Comparison of ENCODE assay signal across 14 cellular contexts in the genomic region with DNA sequence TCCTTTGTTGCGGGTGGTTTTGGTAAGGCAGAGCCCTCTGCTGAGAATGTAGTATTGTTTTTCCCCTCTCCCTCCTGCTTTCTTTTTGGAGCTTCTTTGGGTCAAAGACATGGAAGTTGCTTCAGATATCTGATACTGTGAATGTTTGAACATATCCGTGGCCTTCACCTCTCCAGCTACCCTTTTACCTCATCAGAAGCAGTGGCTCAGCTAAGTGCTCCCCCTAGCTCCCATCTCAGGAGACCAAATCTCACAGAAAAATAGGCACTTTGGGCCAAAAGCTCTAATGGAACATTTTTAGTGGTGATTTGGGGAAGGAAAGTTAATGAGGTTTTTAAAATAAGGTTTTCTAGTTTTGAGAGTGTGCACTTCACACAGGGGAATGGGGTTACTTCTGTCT. TPM values are rescaled to one million over a fixed set of nuclear protein-coding genes. Genes with fewer than 3 reads are reported as not detected.
DNase-seq lines count a peak whose midpoint lies in the region; FAIRE-seq and TF ChIP-seq lines count a peak whose summit lies in the region.
"Had no signal": no experiment of that assay in that cellular context is flagged by ENCODE, and none has a peak within 500 bp of the region (broad histone marks: within the 10 kb centered on the region; RNA-seq: fewer than 3 reads in every experiment).

No MANE protein-coding gene starts in this region.

- CTCF ChIA-PET in H1 (lab: Charles Lee; ENCODE audit: partially characterized antibody), result interaction anchor here (0.7 to 5.1 kb wide), 20 partner anchors 8 to 235 kb away, joined by 3 to 18 read pairs (median 4); no protein-coding TSS in a partner anchor

- peak; percentile 11 for TF ChIP-seq CTCF in D721Med (IDR thresholded peaks at IDR 0.05; ENCODE audit: insufficient read depth, missing control alignments)
- TF ChIP-seq CTCF in HFFc6 (IDR thresholded peaks at IDR 0.05), result peak; percentile 53
- peak in 2 of 3 experiments; percentile 30 to 47; a peak in 2 of 4 replicates for TF ChIP-seq CTCF in H1 (IDR thresholded peaks at IDR 0.05; ENCODE audit: control extremely low read depth in 1 of 3, insufficient read depth in 1 of 3, low read depth in 1 of 3, low read length in 3 of 3)

- 88% methylated on average over 2 of the region's 2 CpGs; no CpG with 5 or more reads in 1 of the 2 experiments for WGBS in H1 (ENCODE audit: extremely low coverage in 1 of 2, insufficient coverage in 1 of 2, insufficient read length in 1 of 2, insufficient replicate concordance in 2 of 2, low coverage in 1 of 2, low lambda C conversion rate in 2 of 2, missing lambda C conversion rate in 1 of 2), 2 experiments

- H3K14ac ChIP-seq in H1 (ENCODE audit: insufficient read length), result no peak overlapping the region

- H3K9me3 ChIP-seq in H1 (ENCODE audit: insufficient read depth in 2 of 2, low read depth in 1 of 2, low read length in 1 of 2) (no peaks in the 10 kb centered on the region), muscle layer of colon (ENCODE audit: low read length) (no peaks in the 10 kb centered on the region)
- H3K9me3 ChIP-seq: prostate gland, thoracic aorta had no signal

- H3K27ac ChIP-seq in H1 (ENCODE audit: low read depth, low read length), result no peak overlapping the region
- H3K27ac ChIP-seq in muscle layer of colon (ENCODE audit: low read depth, low read length), result peak overlapping the region; percentile 52
- H3K27ac ChIP-seq: thoracic aorta had no signal

- H3K9ac ChIP-seq in H1 (replicated peaks in 1 of 4; ENCODE audit: extremely low read depth in 1 of 4, low read depth in 3 of 4, low read length in 3 of 4) (no peak overlapping the region), muscle layer of colon (ENCODE audit: low read length) (no peak overlapping the region)

- H2BK15ac ChIP-seq in H1 (ENCODE audit: low read length), result no peak overlapping the region

- no peak overlapping the region for H4K5ac ChIP-seq in H1 (ENCODE audit: insufficient read length, low read depth, low read length)

- POLR2A ChIA-PET in H1 (lab: Charles Lee; ENCODE audit: partially characterized antibody), result interaction anchor here (1.1 to 1.9 kb wide), 2 partner anchors 15 to 63 kb away, joined by 4 to 6 read pairs; no protein-coding TSS in a partner anchor

- no peak overlapping the region for H3K27ac Mint-ChIP-seq in HFFc6
- H3K27ac Mint-ChIP-seq: activated naive CD4-positive, alpha-beta T cell treated with anti-CD3 and anti-CD28 coated beads, Interleukin-2, amount 50 U/mL, for 72 hours; CD4-positive, alpha-beta T cell had no signal

- no peak overlapping the region for H3K4ac ChIP-seq in H1 (replicated peaks; ENCODE audit: insufficient read length, low read depth, low read length)

- H4K20me1 ChIP-seq in H1 (replicated peaks in 1 of 2; ENCODE audit: control insufficient read depth in 1 of 2, insufficient read depth in 2 of 2, low read length in 2 of 2), result peaks cover 0 to 4% of the 10 kb centered on the region in 2 experiments

- H2BK12ac ChIP-seq in H1 (ENCODE audit: low read depth, low read length), result no peak overlapping the region

- H3K4me3 Mint-ChIP-seq in HFFc6, result no peak overlapping the region
- H3K4me3 Mint-ChIP-seq: CD4-positive, alpha-beta T cell; central memory CD8-positive, alpha-beta T cell had no signal

- no peak overlapping the region for H3K4me2 ChIP-seq in H1 (ENCODE audit: insufficient read depth in 1 of 2, low read depth in 2 of 2, low read length in 2 of 2)

- H3K36me3 ChIP-seq in H1 (ENCODE audit: control insufficient read depth in 2 of 4, insufficient read depth in 4 of 4, low read length in 3 of 4) (peaks cover 2 to 6% (median 4%) of the 10 kb centered on the region in 4 experiments; a peak in 6 of 8 replicates), muscle layer of colon (ENCODE audit: insufficient read depth, low read length) (no peaks in the 10 kb centered on the region)
- H3K36me3 ChIP-seq: prostate gland, thoracic aorta had no signal

- H3K79me1 ChIP-seq in H1 (ENCODE audit: low read depth, low read length), result no peaks in the 10 kb centered on the region

- TF ChIP-seq POLR2A in H1 (IDR thresholded peaks at IDR 0.05; ENCODE audit: control extremely low read depth in 1 of 2, low read depth in 2 of 2, low read length in 2 of 2), result no peak

- no peak overlapping the region for H3K56ac ChIP-seq in H1 (replicated peaks; ENCODE audit: insufficient read length, low read depth, low read length)

- no peaks in the 10 kb centered on the region; a peak in 1 of 4 replicates for H3K79me2 ChIP-seq in H1 (ENCODE audit: control insufficient read depth in 1 of 2, insufficient read depth in 2 of 2, low read length in 2 of 2)

- no peak overlapping the region for H2BK5ac ChIP-seq in H1 (ENCODE audit: low read depth, low read length)

- no peaks in the 10 kb centered on the region for H3K36me3 Mint-ChIP-seq in HFFc6 (ENCODE audit: low read depth)

- H3K9me3 Mint-ChIP-seq in HFFc6, result no peaks in the 10 kb centered on the region
- H3K9me3 Mint-ChIP-seq: activated naive CD4-positive, alpha-beta T cell treated with anti-CD3 and anti-CD28 coated beads, Interleukin-2, amount 50 U/mL, for 72 hours; CD4-positive, alpha-beta T cell; central memory CD8-positive, alpha-beta T cell had no signal

- H4K91ac ChIP-seq in H1 (replicated peaks; ENCODE audit: insufficient read length, low read length), result no peak overlapping the region

- peaks cover 0 to 17% (median 11%) of the 10 kb centered on the region in 4 experiments; a peak in 6 of 7 replicates for H3K27me3 ChIP-seq in H1 (replicated peaks in 1 of 4; ENCODE audit: control insufficient read depth in 3 of 4, extremely low read depth in 1 of 4, insufficient read depth in 3 of 4, low read length in 3 of 4)
- no peaks in the 10 kb centered on the region for H3K27me3 ChIP-seq in muscle layer of colon (ENCODE audit: control insufficient read depth in 1 of 2, insufficient read depth in 2 of 2, low read length in 2 of 2)

- peaks cover 9% of the 10 kb centered on the region; the same call in 1 of the 2 replicates for H3K23me2 ChIP-seq in H1 (ENCODE audit: low read depth, low read length)

- peaks cover 11% of the 10 kb centered on the region; the same call in 1 of the 2 replicates for H3K4me1 Mint-ChIP-seq in HFFc6 (ENCODE audit: low read depth)

- peak; percentile 35 to 54; a peak in 3 of 4 replicates for TF ChIP-seq RAD21 in H1 (IDR thresholded peaks at IDR 0.05 in 1 of 2, conservative IDR thresholded peaks at IDR 0.05 in 1 of 2; ENCODE audit: low read depth in 2 of 2, low read length in 2 of 2)

- no peak overlapping the region for H2BK120ac ChIP-seq in H1 (replicated peaks; ENCODE audit: low read depth, low read length)

- H2AFZ ChIP-seq in H1 (ENCODE audit: low read length), result no peak overlapping the region

- no peak overlapping the region for H3K23ac ChIP-seq in H1 (ENCODE audit: insufficient read length)

- peaks cover 2% of the 10 kb centered on the region; the same call in 1 of the 2 replicates for H3K27me3 Mint-ChIP-seq in HFFc6 (ENCODE audit: insufficient read depth)
- H3K27me3 Mint-ChIP-seq: CD4-positive, alpha-beta T cell; central memory CD8-positive, alpha-beta T cell had no signal

- DNase-seq in D721Med (ENCODE audit: insufficient read length, low spot score), result no peak
- no peak for DNase-seq in HFFc6
- DNase-seq in H1 (ENCODE audit: low read depth in 1 of 2, low spot score in 2 of 2), result no peak
- DNase-seq in NCI-H82 (lab: John Stamatoyannopoulos, UW), result no peak
- no peak for DNase-seq in NOMO-1 treated with DMSO at 0.1 percent for 48 hours (lab: John Stamatoyannopoulos, UW; ENCODE audit: unreplicated experiment)
- DNase-seq in NCI-H2196 (lab: John Stamatoyannopoulos, UW; ENCODE audit: unreplicated experiment), result no peak
- DNase-seq: CD4-positive, alpha-beta T cell; NCI-H2171 treated with DMSO at 0.1 percent for 48 hours had no signal

- no peak for FAIRE-seq in D721Med (lab: Jason Lieb, UNC)
- peak; percentile 70 for FAIRE-seq in H1 (lab: Jason Lieb, UNC)
- FAIRE-seq: endothelial cell of umbilical vein had no signal

- no peak for TF ChIP-seq EP300 in H1 (IDR thresholded peaks at IDR 0.05; ENCODE audit: borderline replicate concordance in 1 of 2, low read depth in 2 of 2, low read length in 2 of 2)

- no peak overlapping the region for H3K18ac ChIP-seq in H1 (ENCODE audit: extremely low read depth, low read length)

- no peak overlapping the region for H2AK5ac ChIP-seq in H1 (ENCODE audit: low read depth, low read length)

- H3K4me1 ChIP-seq in H1 (replicated peaks in 1 of 4; ENCODE audit: control insufficient read depth in 3 of 4, insufficient read depth in 4 of 4, low read length in 3 of 4) (peaks cover 2 to 5% (median 3%) of the 10 kb centered on the region in 4 experiments; a peak in 4 of 7 replicates), muscle layer of colon (ENCODE audit: insufficient read depth, low read length) (peaks cover 26% of the 10 kb centered on the region)
- H3K4me1 ChIP-seq: prostate gland had no signal

- H4K8ac ChIP-seq in H1 (ENCODE audit: extremely low read depth, insufficient read depth, low read length), result no peak overlapping the region

- no peak overlapping the region for H2BK20ac ChIP-seq in H1 (ENCODE audit: low read length)

- H3K4me3 ChIP-seq in H1 (ENCODE audit: extremely low read depth in 1 of 4, insufficient read depth in 2 of 4, low read depth in 3 of 4, low read length in 4 of 4), result no peak overlapping the region
- no peak overlapping the region for H3K4me3 ChIP-seq in muscle layer of colon (ENCODE audit: low read depth in 1 of 2, low read length in 2 of 2)
- H3K4me3 ChIP-seq: prostate gland, thoracic aorta had no signal

TF ChIP-seq in H1, 55 proteins besides CTCF, POLR2A, EP300 and RAD21 (continues in another document):
- TF ChIP-seq JUN (IDR thresholded peaks at IDR 0.05; ENCODE audit: low read depth, low read length), result no peak
- TF ChIP-seq POU5F1 (IDR thresholded peaks at IDR 0.05; ENCODE audit: low read depth, low read length), result no peak
- no peak for TF ChIP-seq POLR2AphosphoS5 (IDR thresholded peaks at IDR 0.05; ENCODE audit: low read depth, low read length)
- TF ChIP-seq SIN3A (conservative IDR thresholded peaks at IDR 0.05 in 1 of 2, IDR thresholded peaks at IDR 0.05 in 1 of 2; ENCODE audit: low read depth in 1 of 2, low read length in 2 of 2), result no peak
- no peak for TF ChIP-seq SIX5 (IDR thresholded peaks at IDR 0.05; ENCODE audit: low read depth, low read length)
- TF ChIP-seq CTBP2 (IDR thresholded peaks at IDR 0.05; ENCODE audit: borderline replicate concordance, insufficient read depth, insufficient read length, low read length), result no peak

RNA-seq across cellular contexts. Expression of a gene that starts 6.3 kb away (rescaled TPM):
- 10 to 100 TPM; 12.7 to 15.4 (median 13.6) TPM for total RNA-seq in HFFc6 (2021; fragmentation: NEBNext Ultra II Directional; extraction: Animal tissue kit (Norgen Biotek cat#: 25700))
- total RNA-seq in H1 (2021; fragmentation: NEBNext Ultra II Directional; extraction: Animal tissue kit (Norgen Biotek cat#: 25700)), result 11.0 and 11.3 TPM in 2 replicates
- polyA plus RNA-seq in H1 (2011; rRNA removed), result 4.8 and 4.9 TPM in 2 replicates
- 5.8 TPM for polyA plus RNA-seq in H1 (2011; cell fraction: cytosol; rRNA removed)
- 11.1 TPM for polyA plus RNA-seq in H1 (2011; cell fraction: nucleus; rRNA removed)
- 9.4 to 10.9 TPM (median 10.4 TPM) in 4 replicates for polyA plus RNA-seq in H1 (2012, experiment 1 of 2)
- 11.7 TPM for polyA plus RNA-seq in H1 (2012, experiment 2 of 2)
- 15.6 TPM for polyA plus RNA-seq in H1 (2013, experiment 1 of 2)
- 16.9 TPM for polyA plus RNA-seq in H1 (2013, experiment 2 of 2)
- 5.0 and 5.5 TPM in 2 replicates for polyA minus RNA-seq in H1 (2011; rRNA and poly(A)+ RNA removed)
- polyA minus RNA-seq in H1 (2011; cell fraction: cytosol; rRNA and poly(A)+ RNA removed), result 4.2 TPM
- 5.9 TPM for polyA minus RNA-seq in H1 (2011; cell fraction: nucleus; rRNA and poly(A)+ RNA removed)
- total RNA-seq: CD4-positive, alpha-beta T cell had no signal
